Comparison of ENCODE assay signal across 22 cellular contexts in the genomic region with DNA sequence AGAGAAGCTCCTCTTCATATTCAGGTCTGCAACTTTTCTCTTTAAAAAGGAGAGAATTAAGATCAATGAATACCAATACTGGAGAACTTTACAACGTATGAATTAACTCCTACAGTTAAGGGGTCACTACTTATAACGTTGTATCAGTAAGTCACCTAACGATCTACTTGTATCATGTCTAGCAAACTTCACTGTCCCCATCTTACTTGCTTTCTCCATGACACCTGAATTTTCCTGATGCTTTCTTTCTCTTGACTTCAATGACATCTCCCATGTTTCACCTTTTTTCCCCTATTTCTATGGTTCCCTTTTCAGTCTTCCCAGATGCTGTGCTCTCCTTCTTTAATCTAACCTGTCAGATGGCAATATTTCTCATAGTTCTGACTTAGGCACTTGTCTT. TPM values are rescaled to one million over a fixed set of nuclear protein-coding genes. Genes with fewer than 3 reads are reported as not detected.
DNase-seq lines count a peak whose midpoint lies in the region; ATAC-seq, FAIRE-seq and TF ChIP-seq lines count a peak whose summit lies in the region.
"Had no signal": no experiment of that assay in that cellular context is flagged by ENCODE, and none has a peak within 500 bp of the region (broad histone marks: within the 10 kb centered on the region; RNA-seq: fewer than 3 reads in every experiment).

No MANE protein-coding gene starts in this region.

- peak overlapping the region; percentile 13 for H3K4me3 Mint-ChIP-seq in activated CD8-positive, alpha-beta T cell treated with anti-CD3 and anti-CD28 coated beads for 36 hours
- H3K4me3 Mint-ChIP-seq in activated CD8-positive, alpha-beta T cell treated with anti-CD3 and anti-CD28 coated beads, Interleukin-2, amount 10 ng/mL, durations not matched to agents 7 days and 5 days, result no peak overlapping the region
- H3K4me3 Mint-ChIP-seq in stimulated activated naive CD8-positive, alpha-beta T cell treated with anti-CD3 and anti-CD28 coated beads, Interleukin-15, Interleukin-2, amounts not matched to agents 100 ng/mL and 50 ng/mL, for 24 hours, result peak overlapping the region; percentile 33
- H3K4me3 Mint-ChIP-seq: H9 had no signal

- H3K27me3 ChIP-seq in K562 (ENCODE audit: control insufficient read depth in 2 of 2, insufficient read depth in 2 of 2, low read length in 2 of 2), result no peaks in the 10 kb centered on the region
- H3K27me3 ChIP-seq: SJSA1 had no signal

- BruUV-seq in K562 (replicated peaks; lab: Mats Ljungman, UMichigan), result no TSS peak

- intact Hi-C loops in activated CD8-positive, alpha-beta T cell treated with anti-CD3 and anti-CD28 coated beads for 36 hours (cut with micrococcal nuclease), result no loop called here
- intact Hi-C loops in K562 (cut with micrococcal nuclease), result no loop called here

- H3K4me1 Mint-ChIP-seq in activated CD8-positive, alpha-beta T cell treated with anti-CD3 and anti-CD28 coated beads for 36 hours (ENCODE audit: low read depth), result peaks cover 54% of the 10 kb centered on the region
- H3K4me1 Mint-ChIP-seq in activated CD8-positive, alpha-beta T cell treated with anti-CD3 and anti-CD28 coated beads, Interleukin-2, amount 10 ng/mL, durations not matched to agents 7 days and 5 days (ENCODE audit: low read depth), result peaks cover 15% of the 10 kb centered on the region
- peaks cover 63% of the 10 kb centered on the region for H3K4me1 Mint-ChIP-seq in stimulated activated naive CD8-positive, alpha-beta T cell treated with anti-CD3 and anti-CD28 coated beads, Interleukin-15, Interleukin-2, amounts not matched to agents 100 ng/mL and 50 ng/mL, for 24 hours (ENCODE audit: low read depth)

- no peaks in the 10 kb centered on the region for H3K9me3 Mint-ChIP-seq in activated CD8-positive, alpha-beta T cell treated with anti-CD3 and anti-CD28 coated beads for 36 hours
- H3K9me3 Mint-ChIP-seq in activated CD8-positive, alpha-beta T cell treated with anti-CD3 and anti-CD28 coated beads, Interleukin-2, amount 10 ng/mL, durations not matched to agents 7 days and 5 days (ENCODE audit: insufficient read depth), result no peaks in the 10 kb centered on the region
- H3K9me3 Mint-ChIP-seq in stimulated activated naive CD8-positive, alpha-beta T cell treated with anti-CD3 and anti-CD28 coated beads, Interleukin-15, Interleukin-2, amounts not matched to agents 100 ng/mL and 50 ng/mL, for 24 hours, result no peaks in the 10 kb centered on the region
- H3K9me3 Mint-ChIP-seq: H9 had no signal

- H3K9me1 ChIP-seq in K562 (ENCODE audit: control insufficient read depth, insufficient read depth, low read length), result no peaks in the 10 kb centered on the region

- no peak for TF ChIP-seq EP300 in K562 (IDR thresholded peaks at IDR 0.05; ENCODE audit: low read length)

- no peaks in the 10 kb centered on the region for H3K4me1 ChIP-seq in K562 (replicated peaks in 1 of 2; ENCODE audit: control insufficient read depth in 2 of 2, insufficient read depth in 2 of 2, low read length in 2 of 2)
- H3K4me1 ChIP-seq: SJSA1 had no signal

- no peaks in the 10 kb centered on the region for H4K20me1 ChIP-seq in K562 (replicated peaks; ENCODE audit: control insufficient read depth, insufficient read depth, low read length)

- H3K9ac ChIP-seq in K562 (ENCODE audit: insufficient read depth in 1 of 2, low read depth in 2 of 2, low read length in 2 of 2), result no peak overlapping the region
- H3K9ac ChIP-seq: GM23248 had no signal

- H3K79me2 ChIP-seq in K562 (ENCODE audit: control insufficient read depth, insufficient read depth, low read length), result no peaks in the 10 kb centered on the region

- CTCF ChIA-PET in activated CD8-positive, alpha-beta T cell treated with anti-CD3 and anti-CD28 coated beads for 36 hours (lab: Charles Lee), result interaction anchor here (1.4 to 1.6 kb wide), 3 partner anchors 16 to 199 kb away, joined by 3 to 6 read pairs (median 3); no protein-coding TSS in a partner anchor
- CTCF ChIA-PET in activated CD8-positive, alpha-beta T cell treated with anti-CD3 and anti-CD28 coated beads, Interleukin-2, amount 10 ng/mL, durations not matched to agents 7 days and 5 days (lab: Charles Lee), result interaction anchor here (1.0 kb wide), 1 partner anchor 32 kb away, joined by 3 read pairs; no protein-coding TSS in a partner anchor
- CTCF ChIA-PET in K562 (lab: Yijun Ruan, JAX; ENCODE audit: low intra/inter-chr PET ratio), result no interaction called here

- H3K4me3 ChIP-seq in K562, result no peak overlapping the region
- H3K4me3 ChIP-seq: GM23248, SJSA1 had no signal

- in situ Hi-C loops in K562 (cut with MboI), result no loop called here

- H3K27ac Mint-ChIP-seq in activated CD8-positive, alpha-beta T cell treated with anti-CD3 and anti-CD28 coated beads for 36 hours, result peak overlapping the region; percentile 63
- H3K27ac Mint-ChIP-seq in activated CD8-positive, alpha-beta T cell treated with anti-CD3 and anti-CD28 coated beads, Interleukin-2, amount 10 ng/mL, durations not matched to agents 7 days and 5 days, result no peak overlapping the region
- peak overlapping the region; percentile 73 for H3K27ac Mint-ChIP-seq in stimulated activated naive CD8-positive, alpha-beta T cell treated with anti-CD3 and anti-CD28 coated beads, Interleukin-15, Interleukin-2, amounts not matched to agents 100 ng/mL and 50 ng/mL, for 24 hours
- H3K27ac Mint-ChIP-seq: H9 had no signal

- H3K27me3 Mint-ChIP-seq in activated CD8-positive, alpha-beta T cell treated with anti-CD3 and anti-CD28 coated beads for 36 hours, result no peaks in the 10 kb centered on the region
- no peaks in the 10 kb centered on the region for H3K27me3 Mint-ChIP-seq in activated CD8-positive, alpha-beta T cell treated with anti-CD3 and anti-CD28 coated beads, Interleukin-2, amount 10 ng/mL, durations not matched to agents 7 days and 5 days (ENCODE audit: low read depth)
- H3K27me3 Mint-ChIP-seq in stimulated activated naive CD8-positive, alpha-beta T cell treated with anti-CD3 and anti-CD28 coated beads, Interleukin-15, Interleukin-2, amounts not matched to agents 100 ng/mL and 50 ng/mL, for 24 hours, result no peaks in the 10 kb centered on the region

- H3K27ac ChIP-seq in K562 (ENCODE audit: extremely low read depth, low read depth, low read length), result no peak overlapping the region
- H3K27ac ChIP-seq: GM23248, SJSA1 had no signal

- H3K9me3 ChIP-seq in K562 (replicated peaks; ENCODE audit: control insufficient read depth, insufficient read depth, low read depth, low read length), result no peaks in the 10 kb centered on the region
- H3K9me3 ChIP-seq: SJSA1 had no signal

- TF ChIP-seq RAD21 in K562 (CRISPR knock-in tag; conservative IDR thresholded peaks at IDR 0.05 in 1 of 2, IDR thresholded peaks at IDR 0.05 in 1 of 2), result no peak

- POLR2A ChIA-PET in activated CD8-positive, alpha-beta T cell treated with anti-CD3 and anti-CD28 coated beads for 36 hours (lab: Charles Lee), result interaction anchor here (1.4 kb wide), 1 partner anchor 20 kb away, joined by 5 read pairs; a partner anchor contains a TSS
- POLR2A ChIA-PET in activated CD8-positive, alpha-beta T cell treated with anti-CD3 and anti-CD28 coated beads, Interleukin-2, amount 10 ng/mL, durations not matched to agents 7 days and 5 days (lab: Charles Lee), result interaction anchor here (0.6 kb wide), 1 partner anchor 10 kb away, joined by 3 read pairs; no protein-coding TSS in a partner anchor
- POLR2A ChIA-PET in K562 (lab: Yijun Ruan, JAX), result interaction anchor here (0.7 to 8.2 kb wide), 5 partner anchors 8 to 104 kb away, joined by 3 to 73 read pairs (median 5); a partner anchor contains a TSS

- peaks cover 85% of the 10 kb centered on the region for H3K36me3 Mint-ChIP-seq in activated CD8-positive, alpha-beta T cell treated with anti-CD3 and anti-CD28 coated beads for 36 hours (ENCODE audit: low read depth)
- peaks cover 72% of the 10 kb centered on the region for H3K36me3 Mint-ChIP-seq in activated CD8-positive, alpha-beta T cell treated with anti-CD3 and anti-CD28 coated beads, Interleukin-2, amount 10 ng/mL, durations not matched to agents 7 days and 5 days (ENCODE audit: low read depth)
- H3K36me3 Mint-ChIP-seq in stimulated activated naive CD8-positive, alpha-beta T cell treated with anti-CD3 and anti-CD28 coated beads, Interleukin-15, Interleukin-2, amounts not matched to agents 100 ng/mL and 50 ng/mL, for 24 hours (ENCODE audit: low read depth), result peaks cover 94% of the 10 kb centered on the region

- peaks cover 95% of the 10 kb centered on the region for H3K36me3 ChIP-seq in K562 (ENCODE audit: control insufficient read depth, insufficient read depth, low read length)

- no peak for TF ChIP-seq CTCF in activated CD8-positive, alpha-beta T cell treated with anti-CD3 and anti-CD28 coated beads for 36 hours (IDR thresholded peaks at IDR 0.05)
- TF ChIP-seq CTCF in K562 (IDR thresholded peaks at IDR 0.05 in 2 of 3, conservative IDR thresholded peaks at IDR 0.05 in 1 of 3; ENCODE audit: insufficient read depth in 2 of 3, low read depth in 1 of 3, low read length in 3 of 3), result no peak

- no peak for DNase-seq in activated CD8-positive, alpha-beta T cell treated with anti-CD3 and anti-CD28 coated beads for 36 hours
- no peak for DNase-seq in activated CD8-positive, alpha-beta T cell treated with anti-CD3 and anti-CD28 coated beads, Interleukin-2, amount 10 ng/mL, durations not matched to agents 7 days and 5 days
- no peak for DNase-seq in stimulated activated naive CD8-positive, alpha-beta T cell treated with anti-CD3 and anti-CD28 coated beads, Interleukin-15, Interleukin-2, amounts not matched to agents 100 U/mL and 50 U/mL, for 24 hours
- DNase-seq in K562 (ENCODE audit: extremely low read depth in 1 of 4, low spot score in 3 of 4), result no peak
- no peak for DNase-seq in NCI-H1417 treated with DMSO at 0.1 percent for 48 hours (lab: John Stamatoyannopoulos, UW)
- DNase-seq: DMS153; DND-41; GM23248; H9; KBM-7; MV-4-11; NCI-H1105; NCI-H2029; NCI-H446 treated with DMSO at 0.1 percent for 48 hours; NCI-H526; NCI-H82; NK-92 treated with Interleukin-12 subunit alpha and Interleukin-12 subunit beta, amount 100 ng/mL, for 24 hours; Right ventricle myocardium superior; RPMI8226 had no signal

- no peak for FAIRE-seq in K562 (lab: Jason Lieb, UNC)

- no peak overlapping the region for H2AFZ ChIP-seq in K562 (ENCODE audit: low read depth, low read length)
- H2AFZ ChIP-seq: GM23248 had no signal

- no peak overlapping the region for H3K4me2 ChIP-seq in K562 (ENCODE audit: insufficient read depth, low read length)

- TF ChIP-seq POLR2A in K562 (conservative IDR thresholded peaks at IDR 0.05), result no peak; the same call in 1 of the 2 replicates

- ATAC-seq in activated CD8-positive, alpha-beta T cell treated with anti-CD3 and anti-CD28 coated beads for 36 hours, result no peak
- no peak for ATAC-seq in activated CD8-positive, alpha-beta T cell treated with anti-CD3 and anti-CD28 coated beads, Interleukin-2, amount 10 ng/mL, durations not matched to agents 7 days and 5 days
- ATAC-seq in stimulated activated naive CD8-positive, alpha-beta T cell treated with anti-CD3 and anti-CD28 coated beads, Interleukin-15, Interleukin-2, amounts not matched to agents 100 U/mL and 50 U/mL, for 24 hours, result no peak
- ATAC-seq in K562 (no peak), HG03432 (IDR thresholded peaks at IDR 0.05; ENCODE audit: unreplicated experiment) (no peak)

- WGBS in K562 (ENCODE audit: insufficient coverage, low coverage, missing lambda C conversion rate), result 90% methylated on average over 3 of the region's 3 CpGs

RNA-seq across cellular contexts. Expression of a gene that starts 19.6 kb away (rescaled TPM):
- total RNA-seq in activated CD8-positive, alpha-beta T cell treated with anti-CD3 and anti-CD28 coated beads for 36 hours, result 100 to 1,000 TPM; 790 to 812 TPM
- 10 to 100 TPM; 65.5 to 69.3 TPM for total RNA-seq in activated CD8-positive, alpha-beta T cell treated with anti-CD3 and anti-CD28 coated beads, Interleukin-2, amount 10 ng/mL, durations not matched to agents 7 days and 5 days
- 53.3 and 184 TPM in 2 replicates for total RNA-seq in K562 (2011; cell fraction: chromatin; rRNA removed; ENCODE audit: low replicate concordance)
- total RNA-seq in K562 (2011; cell fraction: nucleolus; rRNA removed), result 23.0 and 32.8 TPM in 2 replicates
- total RNA-seq in K562 (2011; cell fraction: nucleoplasm; rRNA removed), result 75.4 and 125 TPM in 2 replicates
- total RNA-seq in K562 (2014; rRNA removed) (61.4 and 71.7 TPM in 2 replicates), K562 (2014; rRNA removed; fragmentation: Illumina TruSeq; extraction: Trizol) (160 and 179 TPM in 2 replicates), K562 (2015; rRNA removed; fragmentation: Illumina TruSeq; extraction: Trizol) (134 and 151 TPM in 2 replicates), K562 (2021) (134 and 150 TPM in 2 replicates)
- polyA plus RNA-seq in K562 (2011; rRNA removed) (70.1 and 106 TPM in 2 replicates), K562 (2014; fragmentation: Illumina TruSeq; extraction: Trizol) (113 and 133 TPM in 2 replicates), K562 (2014; fragmentation: Nextera tagmentation; extraction: Ambion mirVana) (10 to 100 TPM; 41.1 to 56.6 TPM), K562 (2014; rRNA removed) (79.6 and 90.7 TPM in 2 replicates)
- polyA plus RNA-seq in K562 (2011; cell fraction: cytosol; rRNA removed), result 16.2 and 27.0 TPM in 2 replicates
- polyA plus RNA-seq in K562 (2011; cell fraction: nucleus; rRNA removed), result 20.3 and 26.6 TPM in 2 replicates
- 86.7 and 97.4 TPM in 2 replicates for polyA plus RNA-seq in K562 (2012)
- polyA minus RNA-seq in K562 (2011; rRNA and poly(A)+ RNA removed), result 158 and 163 TPM in 2 replicates
- 86.7 and 104 TPM in 2 replicates for polyA minus RNA-seq in K562 (2011; cell fraction: cytosol; rRNA and poly(A)+ RNA removed)
- 62.3 and 99.6 TPM in 2 replicates for polyA minus RNA-seq in K562 (2011; cell fraction: nucleus; rRNA and poly(A)+ RNA removed)

Comparison
In these comparisons a context has a peak if more than half of its experiments do, and no peak if none do; other contexts are left out.
1. RNA of a gene that starts 19.6 kb away (total RNA-seq): 790 to 812 TPM in activated CD8-positive, alpha-beta T cell treated with anti-CD3 and anti-CD28 coated beads for 36 hours; 23.0 to 184 TPM in K562 and 65.5 to 69.3 TPM in activated CD8-positive, alpha-beta T cell treated with anti-CD3 and anti-CD28 coated beads, Interleukin-2, amount 10 ng/mL, durations not matched to agents 7 days and 5 days; every median in the first group is over 4 times any median in the second.